Comparison of ENCODE assay signal across 29 cellular contexts in the genomic region with DNA sequence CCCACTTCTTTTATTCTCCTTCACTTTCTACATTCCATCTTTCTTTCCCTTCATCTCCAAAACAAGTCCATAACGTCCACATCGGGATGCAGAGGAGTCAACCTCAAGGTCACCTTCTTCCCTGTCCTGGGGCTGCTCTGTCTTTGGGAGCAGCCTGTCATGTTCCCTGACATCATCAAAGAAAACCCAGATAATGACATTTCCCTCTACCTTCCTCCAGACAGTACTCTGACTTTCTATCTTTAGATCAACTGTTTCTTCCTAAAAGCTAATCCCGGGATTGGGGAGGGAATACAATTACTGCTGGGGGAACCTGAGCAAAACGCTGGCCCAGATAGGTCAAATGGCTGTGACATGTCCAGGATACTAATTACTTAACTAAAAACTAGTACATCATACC. TPM values are rescaled to one million over a fixed set of nuclear protein-coding genes. Genes with fewer than 3 reads are reported as not detected.
"Had no signal": no experiment of that assay in that cellular context is flagged by ENCODE, and none has a peak within 500 bp of the region (broad histone marks: within the 10 kb centered on the region; RNA-seq: fewer than 3 reads in every experiment).

No MANE protein-coding gene starts in this region.

- H3K27ac Mint-ChIP-seq: activated CD4-positive, alpha-beta memory T cell treated with anti-CD3 and anti-CD28 coated beads, Interleukin-2, amount 10 ng/mL, durations not matched to agents 7 days and 5 days; activated CD4-positive, alpha-beta T cell treated with anti-CD3 and anti-CD28 coated beads, Interleukin-2, amount 10 ng/mL, durations not matched to agents 7 days and 5 days; activated naive CD4-positive, alpha-beta T cell treated with anti-CD3 and anti-CD28 coated beads, Interleukin-2, amount 10 ng/mL, durations not matched to agents 7 days and 5 days; activated naive CD4-positive, alpha-beta T cell treated with anti-CD3 and anti-CD28 coated beads, Interleukin-2, amount 50 U/mL, for 72 hours; activated naive CD8-positive, alpha-beta T cell treated with anti-CD3 and anti-CD28 coated beads, Interleukin-2, amount 10 ng/mL, durations not matched to agents 7 days and 5 days; activated T-cell treated with anti-CD3 and anti-CD28 coated beads, Interleukin-2, amount 50 U/mL, for 24 hours; activated T-cell treated with anti-CD3 and anti-CD28 coated beads, Interleukin-2, amount 50 U/mL, for 72 hours; brain; T-helper 17 cell; T-helper 2 cell treated with Interferon-gamma antibody and Interleukin-4, amounts not matched to agents 5 μg/mL and 100 μg/mL, for 36 hours had no signal

- H3K36me3 Mint-ChIP-seq: activated naive CD4-positive, alpha-beta T cell treated with anti-CD3 and anti-CD28 coated beads, Interleukin-2, amount 10 ng/mL, durations not matched to agents 7 days and 5 days; activated naive CD4-positive, alpha-beta T cell treated with anti-CD3 and anti-CD28 coated beads, Interleukin-2, amount 50 U/mL, for 72 hours; activated naive CD8-positive, alpha-beta T cell treated with anti-CD3 and anti-CD28 coated beads, Interleukin-2, amount 10 ng/mL, durations not matched to agents 7 days and 5 days; brain had no signal

- H3K36me3 ChIP-seq: ascending aorta, breast epithelium, cardiac muscle cell, colonic mucosa, esophagus squamous epithelium had no signal

- ATAC-seq: activated naive CD4-positive, alpha-beta T cell treated with anti-CD3 and anti-CD28 coated beads, Interleukin-2, amount 50 U/mL, for 72 hours; activated T-cell treated with anti-CD3 and anti-CD28 coated beads, Interleukin-2, amount 50 U/mL, for 72 hours; T-helper 17 cell had no signal

- DNase-seq: activated CD4-positive, alpha-beta memory T cell treated with anti-CD3 and anti-CD28 coated beads, Interleukin-2, amount 10 ng/mL, durations not matched to agents 7 days and 5 days; activated CD4-positive, alpha-beta T cell treated with anti-CD3 and anti-CD28 coated beads for 1 hour; activated CD4-positive, alpha-beta T cell treated with anti-CD3 and anti-CD28 coated beads for 4 hours; activated CD4-positive, alpha-beta T cell treated with anti-CD3 and anti-CD28 coated beads, Interleukin-2, amount 10 ng/mL, durations not matched to agents 7 days and 5 days; activated CD4-positive, alpha-beta T cell treated with anti-CD3 and anti-CD28 coated beads, Interleukin-2, amount 50 U/mL, for 4 hours; activated CD8-positive, alpha-beta memory T cell treated with anti-CD3 and anti-CD28 coated beads, Interleukin-2, amount 50 U/mL, for 48 hours; activated gamma-delta T cell; activated naive CD4-positive, alpha-beta T cell; activated naive CD4-positive, alpha-beta T cell treated with anti-CD3 and anti-CD28 coated beads, Interleukin-2, amount 10 ng/mL, durations not matched to agents 7 days and 5 days; activated naive CD8-positive, alpha-beta T cell treated with anti-CD3 and anti-CD28 coated beads, Interleukin-2, amount 10 ng/mL, durations not matched to agents 7 days and 5 days; activated T-cell treated with anti-CD3 and anti-CD28 coated beads for 4 hours; activated T-cell treated with anti-CD3 and anti-CD28 coated beads, Interleukin-2, amount 50 U/mL, for 24 hours; activated T-cell treated with anti-CD3 and anti-CD28 coated beads, Interleukin-2, amount 50 U/mL, for 72 hours; central memory CD4-positive, alpha-beta T cell; cerebellar nuclear complex; colonic mucosa; effector CD8-positive, alpha-beta T cell; esophagus squamous epithelium; foreskin melanocyte; T-helper 17 cell; T1000 had no signal

- H3K4me3 Mint-ChIP-seq: activated CD4-positive, alpha-beta memory T cell treated with anti-CD3 and anti-CD28 coated beads, Interleukin-2, amount 10 ng/mL, durations not matched to agents 7 days and 5 days; activated CD4-positive, alpha-beta T cell treated with anti-CD3 and anti-CD28 coated beads, Interleukin-2, amount 10 ng/mL, durations not matched to agents 7 days and 5 days; activated naive CD4-positive, alpha-beta T cell treated with anti-CD3 and anti-CD28 coated beads, Interleukin-2, amount 10 ng/mL, durations not matched to agents 7 days and 5 days; activated naive CD8-positive, alpha-beta T cell treated with anti-CD3 and anti-CD28 coated beads, Interleukin-2, amount 10 ng/mL, durations not matched to agents 7 days and 5 days; activated T-cell treated with anti-CD3 and anti-CD28 coated beads, Interleukin-2, amount 50 U/mL, for 24 hours; activated T-cell treated with anti-CD3 and anti-CD28 coated beads, Interleukin-2, amount 50 U/mL, for 72 hours; brain; T-helper 17 cell; T-helper 2 cell treated with Interferon-gamma antibody and Interleukin-4, amounts not matched to agents 5 μg/mL and 100 μg/mL, for 36 hours had no signal

- H3K4me3 ChIP-seq: ascending aorta, breast epithelium, cardiac muscle cell, colonic mucosa, esophagus squamous epithelium had no signal

- H3K4me1 ChIP-seq: ascending aorta, breast epithelium, colonic mucosa, esophagus squamous epithelium had no signal

- H3K9me3 Mint-ChIP-seq: activated CD4-positive, alpha-beta memory T cell treated with anti-CD3 and anti-CD28 coated beads, Interleukin-2, amount 10 ng/mL, durations not matched to agents 7 days and 5 days; activated CD4-positive, alpha-beta T cell treated with anti-CD3 and anti-CD28 coated beads, Interleukin-2, amount 10 ng/mL, durations not matched to agents 7 days and 5 days; activated naive CD4-positive, alpha-beta T cell treated with anti-CD3 and anti-CD28 coated beads, Interleukin-2, amount 10 ng/mL, durations not matched to agents 7 days and 5 days; activated naive CD4-positive, alpha-beta T cell treated with anti-CD3 and anti-CD28 coated beads, Interleukin-2, amount 50 U/mL, for 72 hours; activated naive CD8-positive, alpha-beta T cell treated with anti-CD3 and anti-CD28 coated beads, Interleukin-2, amount 10 ng/mL, durations not matched to agents 7 days and 5 days; activated T-cell treated with anti-CD3 and anti-CD28 coated beads, Interleukin-2, amount 50 U/mL, for 24 hours; activated T-cell treated with anti-CD3 and anti-CD28 coated beads, Interleukin-2, amount 50 U/mL, for 72 hours; T-helper 2 cell treated with Interferon-gamma antibody and Interleukin-4, amounts not matched to agents 5 μg/mL and 100 μg/mL, for 36 hours had no signal

- H3K9me3 ChIP-seq: ascending aorta, breast epithelium, colonic mucosa, esophagus squamous epithelium had no signal

- H3K27me3 ChIP-seq: ascending aorta, colonic mucosa, esophagus squamous epithelium had no signal

- H3K4me1 Mint-ChIP-seq: activated CD4-positive, alpha-beta memory T cell treated with anti-CD3 and anti-CD28 coated beads, Interleukin-2, amount 10 ng/mL, durations not matched to agents 7 days and 5 days; activated CD4-positive, alpha-beta T cell treated with anti-CD3 and anti-CD28 coated beads, Interleukin-2, amount 10 ng/mL, durations not matched to agents 7 days and 5 days; activated naive CD4-positive, alpha-beta T cell treated with anti-CD3 and anti-CD28 coated beads, Interleukin-2, amount 10 ng/mL, durations not matched to agents 7 days and 5 days; activated naive CD8-positive, alpha-beta T cell treated with anti-CD3 and anti-CD28 coated beads, Interleukin-2, amount 10 ng/mL, durations not matched to agents 7 days and 5 days; T-helper 17 cell had no signal

RNA-seq across cellular contexts. Expression of gene SLC8A3, which starts 39.0 kb away (rescaled TPM):
- total RNA-seq: activated CD4-positive, alpha-beta T cell treated with anti-CD3 and anti-CD28 coated beads, Interleukin-2, amount 10 ng/mL, durations not matched to agents 7 days and 5 days; ascending aorta; endothelial cell of umbilical vein; fibroblast of villous mesenchyme had no signal
